8 cellular contexts compared by ENCODE assay signal in the genomic region with DNA sequence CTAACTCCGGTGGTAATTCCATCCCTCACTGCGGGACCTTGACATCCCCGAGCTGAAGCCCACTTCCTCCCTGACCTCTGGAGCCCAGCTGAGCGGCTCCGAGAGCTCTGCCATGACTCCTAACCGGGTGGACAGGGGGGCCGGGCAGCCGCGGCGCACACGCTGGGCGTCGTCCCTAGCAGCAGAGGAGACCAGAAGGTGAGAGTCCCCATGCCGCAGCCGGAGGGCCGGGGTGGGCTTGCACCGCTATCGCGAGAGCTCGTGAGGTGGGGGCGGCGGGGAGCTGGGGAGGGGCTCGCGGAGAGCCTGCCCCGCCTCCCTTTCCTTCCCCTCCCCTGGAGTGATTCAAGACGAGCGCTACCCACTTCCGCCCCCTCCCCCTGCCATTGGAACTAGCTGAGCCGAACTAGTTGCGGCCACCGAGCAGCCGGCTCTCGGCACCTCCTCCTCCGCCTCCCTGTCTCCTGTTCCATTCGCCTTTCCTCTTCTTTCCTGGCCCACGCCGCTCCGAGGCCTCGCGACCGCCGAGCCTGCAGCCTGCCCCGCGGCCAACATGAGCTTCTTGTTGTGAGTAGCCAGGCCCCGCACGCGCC. TPM values are rescaled to one million over a fixed set of nuclear protein-coding genes. Genes with fewer than 3 reads are reported as not detected.
DNase-seq lines count a peak whose midpoint lies in the region; ATAC-seq, FAIRE-seq and TF ChIP-seq lines count a peak whose summit lies in the region.

Gene MOB1B, plus strand, starts transcription at position 386 of the 593 bp plus-strand sequence. Its CDS starts 168 bp downstream, at position 554.

- peaks cover 0 to 14% (median 8%) of the 10 kb centered on the region in 3 donors for H3K36me3 Mint-ChIP-seq in immature natural killer cell

- ATAC-seq in GM18520 (IDR thresholded peaks at IDR 0.05; ENCODE audit: unreplicated experiment) (peak; percentile 82), HG03064 (IDR thresholded peaks at IDR 0.05; ENCODE audit: low read depth, unreplicated experiment) (peak; percentile 88)

- peaks cover 23 to 41% of the 10 kb centered on the region in 2 donors for H3K4me1 Mint-ChIP-seq in immature natural killer cell

- peak within 1 kb of the TSS; percentile 84 for H3K4me3 ChIP-seq in ACC112 (ENCODE audit: low read depth, low read length)
- peak within 1 kb of the TSS; percentile 72 for H3K4me3 ChIP-seq in WI38 (ENCODE audit: low read depth, low read length)
- peak within 1 kb of the TSS; percentile 87 for H3K4me3 ChIP-seq in bronchial epithelial cell (ENCODE audit: low read depth, low read length)
- peak within 1 kb of the TSS; percentile 74 to 92 (median 78) for H3K4me3 ChIP-seq in spleen

- TF ChIP-seq CTCF in WI38 (IDR thresholded peaks at IDR 0.05; ENCODE audit: low read depth, low read length) (no peak), bronchial epithelial cell (IDR thresholded peaks at IDR 0.05; ENCODE audit: insufficient read depth, low read length, severe bottlenecking) (peak; percentile 49), spleen (IDR thresholded peaks at IDR 0.05 in 8 of 11, conservative IDR thresholded peaks at IDR 0.05 in 3 of 11) (peak in 10 of 11 experiments; percentile 11 to 66 (median 49))

- no peaks in the 10 kb centered on the region for H3K9me3 Mint-ChIP-seq in immature natural killer cell

- peak within 1 kb of the TSS; percentile 77 to 93 (median 85) for H3K27ac Mint-ChIP-seq in immature natural killer cell

- H3K9me3 ChIP-seq in spleen: no peaks in the 10 kb centered on the region

- intact Hi-C loops in spleen (cut with DNase I; ENCODE audit: low total_unique reads): loop anchor here (5.0 kb wide), 1 partner anchor 90 kb away; the partner anchor contains the start of gene DCK

- peak; percentile 38 for DNase-seq in NCI-H2196 (lab: John Stamatoyannopoulos, UW; ENCODE audit: unreplicated experiment)
- peak; percentile 67 for DNase-seq in bronchial epithelial cell (ENCODE audit: low read depth)
- peak; percentile 80 to 83 (median 81) for DNase-seq in immature natural killer cell
- peak; percentile 96 for DNase-seq in spleen

- H3K27me3 Mint-ChIP-seq in immature natural killer cell (ENCODE audit: low read depth in 3 of 3): peaks cover 0 to 2% (median 0%) of the 10 kb centered on the region in 3 donors

- no peak for FAIRE-seq in bronchial epithelial cell (lab: Jason Lieb, UNC)

- H2AFZ ChIP-seq in ACC112 (ENCODE audit: low read length, unreplicated experiment): peak within 1 kb of the TSS; percentile 87

- H3K79me2 ChIP-seq in ACC112 (ENCODE audit: control insufficient read depth, insufficient read depth, low read length, unreplicated experiment): peaks cover 43% of the 10 kb centered on the region

- H3K27ac ChIP-seq in ACC112 (ENCODE audit: low read depth, low read length): peak within 1 kb of the TSS; percentile 12; the same call in 1 of the 2 replicates
- peak within 1 kb of the TSS; percentile 30 to 91 (median 84) for H3K27ac ChIP-seq in spleen

- H3K27me3 ChIP-seq in ACC112 (ENCODE audit: insufficient read depth, low read length) (no peaks in the 10 kb centered on the region), bronchial epithelial cell (ENCODE audit: control insufficient read depth, insufficient read depth, low read length) (no peaks in the 10 kb centered on the region), spleen (replicated peaks in 1 of 7) (no peaks in the 10 kb centered on the region)

- 0 to 1% (median 0%) methylated on average over 26 to 47 of the region's 47 CpGs for WGBS in spleen, 5 donors

- TF ChIP-seq POLR2A in spleen (IDR thresholded peaks at IDR 0.05): no peak

- peak within 1 kb of the TSS; percentile 96 to 99 (median 97) for H3K4me3 Mint-ChIP-seq in immature natural killer cell

- no peaks in the 10 kb centered on the region for H3K4me1 ChIP-seq in ACC112 (ENCODE audit: control insufficient read depth, insufficient read depth, low read length, unreplicated experiment)
- H3K4me1 ChIP-seq in spleen: peaks cover 7 to 38% (median 22%) of the 10 kb centered on the region in 6 donors

- H3K36me3 ChIP-seq in ACC112 (ENCODE audit: insufficient read depth, low read length) (no peaks in the 10 kb centered on the region), bronchial epithelial cell (ENCODE audit: control insufficient read depth, insufficient read depth, low read length) (no peaks in the 10 kb centered on the region), spleen (peaks cover 0 to 17% (median 3%) of the 10 kb centered on the region in 6 donors)

RNA-seq across cellular contexts. Expression of gene MOB1B, which starts in this region (rescaled TPM):
- total RNA-seq in bronchial epithelial cell (8.1 and 8.4 TPM in 2 replicates), spleen (10 to 100 TPM; 20.2 to 29.6 (median 24.4) TPM)
- polyA plus RNA-seq in immature natural killer cell (1 to 10 TPM in 2 of 3 donors, not detected in 1; 1.6 to 1.9 TPM), spleen (1 to 10 TPM; 3.5 to 4.7 (median 4.3) TPM)

Comparison
In these comparisons a context has a peak if more than half of its experiments do, and no peak if none do; other contexts are left out.
1. Peak in every context shown above with its lines: DNase-seq, ATAC-seq, H3K4me3 ChIP-seq and H3K27ac ChIP-seq.
2. DNase-seq: peak in every context shown above with its lines; median percentile 96 in spleen; 81 in immature natural killer cell; 67 in bronchial epithelial cell; 38 in NCI-H2196.